ENCODE assay signal across 1 cellular context in the genomic region with DNA sequence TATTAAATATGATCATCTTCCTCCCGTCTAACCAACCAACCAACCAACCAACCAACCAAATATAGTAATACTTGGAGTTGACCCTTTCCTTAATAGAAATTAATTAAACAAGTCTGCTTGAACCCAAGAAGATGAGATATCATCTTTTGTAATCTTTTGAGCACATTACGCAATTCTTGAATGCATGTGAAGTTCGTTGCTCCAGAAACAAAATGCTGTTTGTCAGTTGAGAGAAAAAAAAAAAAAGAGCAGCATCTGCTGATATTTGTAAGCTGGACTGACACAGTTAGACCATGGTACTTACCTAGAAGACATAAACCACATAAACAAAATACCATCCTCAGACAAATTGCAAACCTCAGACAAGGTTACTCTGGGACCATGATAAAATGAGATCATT.
A peak's percentile ranks its signal among the peaks of the same experiment; 100 is the strongest.
TF ChIP-seq lines count a peak whose summit lies in the region.

No MANE protein-coding gene starts in this region.

TF ChIP-seq in H1, 55 proteins besides CTCF, POLR2A, EP300 and RAD21:
- TF ChIP-seq RFX5 (IDR thresholded peaks at IDR 0.05; ENCODE audit: borderline replicate concordance, low read depth, low read length) = no peak
- peak; percentile 57; the same call in 1 of the 2 replicates for TF ChIP-seq CEBPB (IDR thresholded peaks at IDR 0.05; ENCODE audit: low read depth, low read length)
